ENCODE assay signal across 1 cellular context in genomic region chr4:146098978-146099377, GRCh38.
TF ChIP-seq lines count a peak whose summit lies in the region.

No MANE protein-coding gene starts in this region.

TF ChIP-seq in H1, 55 proteins besides CTCF, POLR2A, EP300 and RAD21 (continued from another document):
- TF ChIP-seq USF2 (IDR thresholded peaks at IDR 0.05; ENCODE audit: low read length) (no peak), HDAC2 (IDR thresholded peaks at IDR 0.05; ENCODE audit: borderline replicate concordance in 1 of 2, low read depth in 2 of 2, low read length in 2 of 2) (no peak), POLR2AphosphoS5 (IDR thresholded peaks at IDR 0.05; ENCODE audit: low read depth, low read length) (no peak), SIN3A (conservative IDR thresholded peaks at IDR 0.05 in 1 of 2, IDR thresholded peaks at IDR 0.05 in 1 of 2; ENCODE audit: low read depth in 1 of 2, low read length in 2 of 2) (no peak), NANOG (IDR thresholded peaks at IDR 0.05; ENCODE audit: insufficient read depth, low read depth, low read length, poor library complexity, severe bottlenecking) (no peak), SIRT6 (IDR thresholded peaks at IDR 0.05; ENCODE audit: low read length) (no peak)
